ENCODE assay signal across 12 cellular contexts in the genomic region with DNA sequence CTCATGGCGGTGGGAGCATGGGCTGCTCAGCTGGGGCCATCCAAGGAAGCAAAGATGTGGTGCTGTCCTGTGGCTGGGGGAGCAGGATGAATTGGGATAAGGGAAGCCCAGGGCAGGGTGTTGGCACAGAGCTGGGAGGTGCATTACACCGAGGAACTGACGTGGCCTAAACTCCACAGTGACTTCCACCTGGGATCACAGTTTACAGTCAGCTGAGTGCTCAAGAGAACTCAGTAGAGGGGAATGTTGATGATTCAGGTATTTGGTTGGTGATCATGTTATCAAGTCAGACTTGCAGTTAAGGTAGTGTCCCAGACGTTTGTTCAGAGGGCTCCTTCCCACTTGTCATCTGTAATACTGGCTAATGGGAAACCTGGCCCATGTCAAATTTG.
DNase-seq lines count a peak whose midpoint lies in the region; ATAC-seq, FAIRE-seq and TF ChIP-seq lines count a peak whose summit lies in the region.
"Had no signal": no experiment of that assay in that cellular context is flagged by ENCODE, and none has a peak within 500 bp of the region (broad histone marks: within the 10 kb centered on the region; RNA-seq: fewer than 3 reads in every experiment).

No MANE protein-coding gene starts in this region.

- ATAC-seq in activated T-cell treated with anti-CD3 and anti-CD28 coated beads, Interleukin-2, amount 50 U/mL, for 72 hours (replicated peaks in 1 of 2) = no peak
- no peak for ATAC-seq in activated T-cell treated with anti-CD3 and anti-CD28 coated beads, Interleukin-2, amount 50 U/mL, for 4 hours
- no peak for ATAC-seq in K562

- no peaks in the 10 kb centered on the region for H3K9me1 ChIP-seq in K562 (ENCODE audit: control insufficient read depth, insufficient read depth, low read length)

- no peak for FAIRE-seq in K562 (lab: Jason Lieb, UNC)
- FAIRE-seq: TTC549 had no signal

- no peak for TF ChIP-seq EP300 in K562 (IDR thresholded peaks at IDR 0.05; ENCODE audit: low read length)
- no peak for TF ChIP-seq EP300 in stomach (IDR thresholded peaks at IDR 0.05)

- no peak overlapping the region for H3K9ac ChIP-seq in K562 (ENCODE audit: insufficient read depth in 1 of 2, low read depth in 2 of 2, low read length in 2 of 2)

- POLR2A ChIA-PET in K562 (lab: Yijun Ruan, JAX) = no interaction called here

- TF ChIP-seq RAD21 in K562 (CRISPR knock-in tag; conservative IDR thresholded peaks at IDR 0.05 in 1 of 2, IDR thresholded peaks at IDR 0.05 in 1 of 2) = no peak

- peaks cover 90% of the 10 kb centered on the region for H3K79me2 ChIP-seq in K562 (ENCODE audit: control insufficient read depth, insufficient read depth, low read length)

- CTCF ChIA-PET in K562 (lab: Yijun Ruan, JAX; ENCODE audit: low intra/inter-chr PET ratio) = no interaction called here

- peaks cover 86% of the 10 kb centered on the region for H3K4me1 Mint-ChIP-seq in activated T-cell treated with anti-CD3 and anti-CD28 coated beads, Interleukin-2, amount 50 U/mL, for 72 hours (ENCODE audit: low read depth)
- H3K4me1 Mint-ChIP-seq in activated T-cell treated with anti-CD3 and anti-CD28 coated beads, Interleukin-2, amount 50 U/mL, for 4 hours (ENCODE audit: low read depth) = peaks cover 89% of the 10 kb centered on the region

- WGBS in K562 (ENCODE audit: insufficient coverage, low coverage, missing lambda C conversion rate) = 89% methylated on average over 3 of the region's 4 CpGs
- WGBS in stomach, 5 donors = 35 to 61% (median 49%) methylated on average over 4 of the region's 4 CpGs

- DNase-seq in activated T-cell treated with anti-CD3 and anti-CD28 coated beads, Interleukin-2, amount 50 U/mL, for 72 hours = no peak
- no peak for DNase-seq in activated T-cell treated with anti-CD3 and anti-CD28 coated beads, Interleukin-2, amount 50 U/mL, for 4 hours
- DNase-seq in K562 (ENCODE audit: extremely low read depth in 1 of 4, low spot score in 3 of 4) (no peak), stomach (no peak), medulla oblongata (ENCODE audit: extremely low spot score) (no peak), HuH-7.5 (ENCODE audit: low spot score) (no peak), brain microvascular endothelial cell (no peak)
- DNase-seq: islet precursor cell, NCI-H1694, right lobe of liver had no signal

- H3K27me3 Mint-ChIP-seq in activated T-cell treated with anti-CD3 and anti-CD28 coated beads, Interleukin-2, amount 50 U/mL, for 72 hours (ENCODE audit: low read depth) = no peaks in the 10 kb centered on the region
- no peaks in the 10 kb centered on the region for H3K27me3 Mint-ChIP-seq in activated T-cell treated with anti-CD3 and anti-CD28 coated beads, Interleukin-2, amount 50 U/mL, for 4 hours (ENCODE audit: low read depth)

- H3K36me3 Mint-ChIP-seq in activated T-cell treated with anti-CD3 and anti-CD28 coated beads, Interleukin-2, amount 50 U/mL, for 72 hours (ENCODE audit: insufficient read depth in 2 of 2) = peaks cover 10 to 18% of the 10 kb centered on the region in 2 donors
- peaks cover 15% of the 10 kb centered on the region for H3K36me3 Mint-ChIP-seq in activated T-cell treated with anti-CD3 and anti-CD28 coated beads, Interleukin-2, amount 50 U/mL, for 4 hours (ENCODE audit: insufficient read depth)

- intact Hi-C loops in K562 (cut with micrococcal nuclease) (no loop called here), stomach (cut with DNase I; ENCODE audit: low total_unique reads) (no loop called here)

- peaks cover 76% of the 10 kb centered on the region; the same call in 2 of the 3 replicates for H3K36me3 ChIP-seq in K562 (ENCODE audit: control insufficient read depth, insufficient read depth, low read length)
- peaks cover 0 to 9% (median 2%) of the 10 kb centered on the region in 4 donors for H3K36me3 ChIP-seq in stomach
- no peaks in the 10 kb centered on the region for H3K36me3 ChIP-seq in brain microvascular endothelial cell (replicated peaks)
- H3K36me3 ChIP-seq: right lobe of liver had no signal

- H4K20me1 ChIP-seq in K562 (replicated peaks; ENCODE audit: control insufficient read depth, insufficient read depth, low read length) = peaks cover 10% of the 10 kb centered on the region

- H3K9me3 ChIP-seq in K562 (replicated peaks; ENCODE audit: control insufficient read depth, insufficient read depth, low read depth, low read length) (no peaks in the 10 kb centered on the region), stomach (no peaks in the 10 kb centered on the region)
- H3K9me3 ChIP-seq: right lobe of liver had no signal

- H3K4me3 ChIP-seq in K562 (no peak overlapping the region), stomach (no peak overlapping the region), brain microvascular endothelial cell (ENCODE audit: low read depth, low read length) (no peak overlapping the region)
- H3K4me3 ChIP-seq: right lobe of liver had no signal

- H3K27me3 ChIP-seq in K562 (ENCODE audit: control insufficient read depth in 2 of 2, insufficient read depth in 2 of 2, low read length in 2 of 2) (no peaks in the 10 kb centered on the region), layer of hippocampus (ENCODE audit: control insufficient read depth, insufficient read depth, low read length) (no peaks in the 10 kb centered on the region), stomach (no peaks in the 10 kb centered on the region), brain microvascular endothelial cell (replicated peaks) (no peaks in the 10 kb centered on the region)
- H3K27me3 ChIP-seq: right lobe of liver had no signal

- H3K4me2 ChIP-seq in K562 (ENCODE audit: insufficient read depth, low read length) = no peak overlapping the region

- H3K27ac Mint-ChIP-seq in activated T-cell treated with anti-CD3 and anti-CD28 coated beads, Interleukin-2, amount 50 U/mL, for 72 hours = peak overlapping the region; percentile 89

- in situ Hi-C loops in K562 (cut with MboI) (no loop called here), brain microvascular endothelial cell (cut with HindIII; ENCODE audit: low pct_ligation_motif_present, low sequenced_read_pairs) (no loop called here)

- no peaks in the 10 kb centered on the region for H3K9me3 Mint-ChIP-seq in activated T-cell treated with anti-CD3 and anti-CD28 coated beads, Interleukin-2, amount 50 U/mL, for 72 hours
- no peaks in the 10 kb centered on the region for H3K9me3 Mint-ChIP-seq in activated T-cell treated with anti-CD3 and anti-CD28 coated beads, Interleukin-2, amount 50 U/mL, for 4 hours

- peaks cover 0 to 3% of the 10 kb centered on the region in 2 experiments; a peak in 3 of 5 replicates for H3K4me1 ChIP-seq in K562 (replicated peaks in 1 of 2; ENCODE audit: control insufficient read depth in 2 of 2, insufficient read depth in 2 of 2, low read length in 2 of 2)
- H3K4me1 ChIP-seq in stomach = peaks cover 48 to 97% (median 77%) of the 10 kb centered on the region in 4 donors

- TF ChIP-seq CTCF in K562 (IDR thresholded peaks at IDR 0.05 in 2 of 3, conservative IDR thresholded peaks at IDR 0.05 in 1 of 3; ENCODE audit: insufficient read depth in 2 of 3, low read depth in 1 of 3, low read length in 3 of 3) (no peak), stomach (IDR thresholded peaks at IDR 0.05) (no peak), brain microvascular endothelial cell (IDR thresholded peaks at IDR 0.05; ENCODE audit: low read depth, low read length, missing control alignments) (no peak)

- BruUV-seq in K562 (replicated peaks; lab: Mats Ljungman, UMichigan) = no TSS peak

- no peak for TF ChIP-seq POLR2A in K562 (conservative IDR thresholded peaks at IDR 0.05)
- no peak for TF ChIP-seq POLR2A in stomach (IDR thresholded peaks at IDR 0.05)

- H3K27ac ChIP-seq in K562 (ENCODE audit: extremely low read depth, low read depth, low read length) = no peak overlapping the region
- H3K27ac ChIP-seq in layer of hippocampus (ENCODE audit: low read depth, low read length) = peak overlapping the region; percentile 36
- peak overlapping the region; percentile 64 to 84 (median 73) for H3K27ac ChIP-seq in stomach
- no peak overlapping the region for H3K27ac ChIP-seq in brain microvascular endothelial cell
- H3K27ac ChIP-seq: right lobe of liver had no signal

- no peak overlapping the region for H2AFZ ChIP-seq in K562 (ENCODE audit: low read depth, low read length)

- H3K4me3 Mint-ChIP-seq in activated T-cell treated with anti-CD3 and anti-CD28 coated beads, Interleukin-2, amount 50 U/mL, for 72 hours = peak overlapping the region; percentile 40 to 71
- no peak overlapping the region for H3K4me3 Mint-ChIP-seq in activated T-cell treated with anti-CD3 and anti-CD28 coated beads, Interleukin-2, amount 50 U/mL, for 4 hours

TF ChIP-seq in K562, 482 proteins besides CTCF, POLR2A, EP300 and RAD21:
- peak; percentile 31 for TF ChIP-seq RBM22 (IDR thresholded peaks at IDR 0.05; ENCODE audit: low read depth, low read length, poor library complexity, severe bottlenecking)
- TF ChIP-seq SMARCC2 (IDR thresholded peaks at IDR 0.05; ENCODE audit: low read depth) = no peak

Comparison
In these comparisons a context has a peak if more than half of its experiments do, and no peak if none do; other contexts are left out.
1. H3K27ac ChIP-seq: peak in layer of hippocampus (single experiment) and stomach (5 of 5); none in K562 (single experiment) and brain microvascular endothelial cell (single experiment).